Comparison of ENCODE assay signal across 19 cellular contexts in genomic region chr7:137399827-137400823, GRCh38. TPM values are rescaled to one million over a fixed set of nuclear protein-coding genes. Genes with fewer than 3 reads are reported as not detected.
DNase-seq lines count a peak whose midpoint lies in the region; ATAC-seq, FAIRE-seq and TF ChIP-seq lines count a peak whose summit lies in the region.
"Had no signal": no experiment of that assay in that cellular context is flagged by ENCODE, and none has a peak within 500 bp of the region (broad histone marks: within the 10 kb centered on the region; RNA-seq: fewer than 3 reads in every experiment).

No MANE protein-coding gene starts in this region.

- H3K9me3 ChIP-seq in lower lobe of right lung, result no peaks in the 10 kb centered on the region
- H3K9me3 ChIP-seq: tibial nerve had no signal

- H3K4me1 ChIP-seq in lower lobe of right lung, result no peaks in the 10 kb centered on the region

- no peaks in the 10 kb centered on the region for H3K27me3 ChIP-seq in bronchial epithelial cell (ENCODE audit: control insufficient read depth, insufficient read depth, low read length)
- H3K27me3 ChIP-seq in lower lobe of right lung (ENCODE audit: low read depth), result no peaks in the 10 kb centered on the region
- H3K27me3 ChIP-seq: tibial nerve had no signal

- FAIRE-seq in bronchial epithelial cell (lab: Jason Lieb, UNC) (no peak), GM12891 (lab: Jason Lieb, UNC) (no peak)
- FAIRE-seq: GM19239, keratinocyte, small intestine had no signal

- POLR2A ChIA-PET in AG04449 (lab: Yijun Ruan, JAX), result no interaction called here

- CTCF ChIA-PET in AG04449 (lab: Yijun Ruan, JAX), result no interaction called here

- no peak for TF ChIP-seq CTCF in AG04449 (IDR thresholded peaks at IDR 0.05; ENCODE audit: insufficient read depth, low read length, missing control alignments)
- no peak for TF ChIP-seq CTCF in bronchial epithelial cell (IDR thresholded peaks at IDR 0.05; ENCODE audit: insufficient read depth, low read length, severe bottlenecking)
- no peak for TF ChIP-seq CTCF in lower lobe of right lung (IDR thresholded peaks at IDR 0.05)

- intact Hi-C loops in lower lobe of right lung (cut with DNase I), result no loop called here

- H3K4me3 ChIP-seq in AG04449 (ENCODE audit: low read depth, low read length) (no peak overlapping the region), bronchial epithelial cell (ENCODE audit: low read depth, low read length) (no peak overlapping the region), lower lobe of right lung (no peak overlapping the region)
- H3K4me3 ChIP-seq: tibial nerve had no signal

- DNase-seq in AG04449 (ENCODE audit: low read depth, low spot score), result peak; percentile 17
- DNase-seq in H4 (ENCODE audit: low spot score), result peak; percentile 43
- DNase-seq in bronchial epithelial cell (ENCODE audit: low read depth), result peak; percentile 68
- DNase-seq in lower lobe of right lung, result peak; percentile 45
- DNase-seq in activated naive CD4-positive, alpha-beta T cell treated with anti-CD3 and anti-CD28 coated beads, Interleukin-2, amount 50 U/mL, for 72 hours (ENCODE audit: low spot score in 2 of 2), result no peak
- DNase-seq in GF-D8 (lab: John Stamatoyannopoulos, UW), result no peak
- DNase-seq in middle frontal gyrus (ENCODE audit: extremely low spot score, low spot score), result no peak
- DNase-seq in GM12891 (ENCODE audit: insufficient read length, low spot score), result no peak
- DNase-seq: activated CD4-positive, alpha-beta T cell treated with anti-CD3 and anti-CD28 coated beads, Interleukin-2, amount 10 ng/mL, durations not matched to agents 24 days and 14 days; activated naive CD4-positive, alpha-beta T cell treated with anti-CD3 and anti-CD28 coated beads, Interleukin-2, amount 50 U/mL, for 16 hours; NCI-H1436 treated with DMSO at 0.1 percent for 48 hours; NCI-H226; nucleus accumbens; small intestine; T1000 had no signal

- H3K27ac Mint-ChIP-seq in activated naive CD4-positive, alpha-beta T cell treated with anti-CD3 and anti-CD28 coated beads, Interleukin-2, amount 50 U/mL, for 72 hours, result no peak overlapping the region
- H3K27ac Mint-ChIP-seq: activated CD4-positive, alpha-beta T cell treated with anti-CD3 and anti-CD28 coated beads, Interleukin-2, amount 10 ng/mL, durations not matched to agents 24 days and 14 days had no signal

- H3K9me3 Mint-ChIP-seq in activated naive CD4-positive, alpha-beta T cell treated with anti-CD3 and anti-CD28 coated beads, Interleukin-2, amount 50 U/mL, for 72 hours, result peaks cover 3 to 4% of the 10 kb centered on the region in 2 donors
- H3K9me3 Mint-ChIP-seq: activated CD4-positive, alpha-beta T cell treated with anti-CD3 and anti-CD28 coated beads, Interleukin-2, amount 10 ng/mL, durations not matched to agents 24 days and 14 days had no signal

- peak; percentile 94 for ATAC-seq in lower lobe of right lung
- ATAC-seq in activated naive CD4-positive, alpha-beta T cell treated with anti-CD3 and anti-CD28 coated beads, Interleukin-2, amount 50 U/mL, for 72 hours, result no peak

- H3K27ac ChIP-seq in lower lobe of right lung, result peak overlapping the region; percentile 48
- H3K27ac ChIP-seq: tibial nerve had no signal

- no peaks in the 10 kb centered on the region for H3K36me3 Mint-ChIP-seq in activated naive CD4-positive, alpha-beta T cell treated with anti-CD3 and anti-CD28 coated beads, Interleukin-2, amount 50 U/mL, for 72 hours

- no peak for TF ChIP-seq POLR2A in GM12891 (IDR thresholded peaks at IDR 0.05; ENCODE audit: low read depth, low read length)

- no peaks in the 10 kb centered on the region for H3K36me3 ChIP-seq in bronchial epithelial cell (ENCODE audit: control insufficient read depth, insufficient read depth, low read length)
- H3K36me3 ChIP-seq in lower lobe of right lung, result no peaks in the 10 kb centered on the region
- H3K36me3 ChIP-seq: tibial nerve had no signal

TF ChIP-seq in GM12891, 5 proteins besides CTCF, POLR2A, EP300 and RAD21:
- no peak for TF ChIP-seq PAX5 (IDR thresholded peaks at IDR 0.05; ENCODE audit: insufficient read depth, low read length, severe bottlenecking)
- no peak for TF ChIP-seq TAF1 (IDR thresholded peaks at IDR 0.05; ENCODE audit: low read depth, low read length)
- no peak for TF ChIP-seq POU2F2 (IDR thresholded peaks at IDR 0.05; ENCODE audit: low read depth, low read length)
- TF ChIP-seq SPI1 (IDR thresholded peaks at IDR 0.05; ENCODE audit: low read depth, low read length), result no peak

RNA-seq across cellular contexts. Expression of gene PTN, which starts 56.6 kb away (rescaled TPM):
- 65.8 and 83.7 TPM in 2 replicates for total RNA-seq in H4 (2014; rRNA removed; shearing (Covaris generic))
- total RNA-seq in bronchial epithelial cell, result 0.26 and 0.77 TPM in 2 replicates
- 6.3 TPM for total RNA-seq in lower lobe of right lung
- total RNA-seq in activated naive CD4-positive, alpha-beta T cell treated with anti-CD3 and anti-CD28 coated beads, Interleukin-2, amount 50 U/mL, for 72 hours, result not detected
- polyA plus RNA-seq in GM12891 (2012; ENCODE audit: low read depth, missing spikeins), result 0.09 TPM
- total RNA-seq: activated CD4-positive, alpha-beta T cell treated with anti-CD3 and anti-CD28 coated beads, Interleukin-2, amount 10 ng/mL, durations not matched to agents 24 days and 14 days; mononuclear cell had no signal
- polyA plus RNA-seq: keratinocyte had no signal

Comparison
In these comparisons a context has a peak if more than half of its experiments do, and no peak if none do; other contexts are left out.
1. DNase-seq: peak in AG04449 (single experiment), H4 (single experiment), bronchial epithelial cell (single experiment) and lower lobe of right lung (single experiment); none in activated naive CD4-positive, alpha-beta T cell treated with anti-CD3 and anti-CD28 coated beads, Interleukin-2, amount 50 U/mL, for 72 hours (0 of 2), GF-D8 (single experiment), middle frontal gyrus (single experiment) and GM12891 (single experiment).
2. ATAC-seq: peak in lower lobe of right lung (2 of 2); none in activated naive CD4-positive, alpha-beta T cell treated with anti-CD3 and anti-CD28 coated beads, Interleukin-2, amount 50 U/mL, for 72 hours (0 of 2).